In the genomic region with DNA sequence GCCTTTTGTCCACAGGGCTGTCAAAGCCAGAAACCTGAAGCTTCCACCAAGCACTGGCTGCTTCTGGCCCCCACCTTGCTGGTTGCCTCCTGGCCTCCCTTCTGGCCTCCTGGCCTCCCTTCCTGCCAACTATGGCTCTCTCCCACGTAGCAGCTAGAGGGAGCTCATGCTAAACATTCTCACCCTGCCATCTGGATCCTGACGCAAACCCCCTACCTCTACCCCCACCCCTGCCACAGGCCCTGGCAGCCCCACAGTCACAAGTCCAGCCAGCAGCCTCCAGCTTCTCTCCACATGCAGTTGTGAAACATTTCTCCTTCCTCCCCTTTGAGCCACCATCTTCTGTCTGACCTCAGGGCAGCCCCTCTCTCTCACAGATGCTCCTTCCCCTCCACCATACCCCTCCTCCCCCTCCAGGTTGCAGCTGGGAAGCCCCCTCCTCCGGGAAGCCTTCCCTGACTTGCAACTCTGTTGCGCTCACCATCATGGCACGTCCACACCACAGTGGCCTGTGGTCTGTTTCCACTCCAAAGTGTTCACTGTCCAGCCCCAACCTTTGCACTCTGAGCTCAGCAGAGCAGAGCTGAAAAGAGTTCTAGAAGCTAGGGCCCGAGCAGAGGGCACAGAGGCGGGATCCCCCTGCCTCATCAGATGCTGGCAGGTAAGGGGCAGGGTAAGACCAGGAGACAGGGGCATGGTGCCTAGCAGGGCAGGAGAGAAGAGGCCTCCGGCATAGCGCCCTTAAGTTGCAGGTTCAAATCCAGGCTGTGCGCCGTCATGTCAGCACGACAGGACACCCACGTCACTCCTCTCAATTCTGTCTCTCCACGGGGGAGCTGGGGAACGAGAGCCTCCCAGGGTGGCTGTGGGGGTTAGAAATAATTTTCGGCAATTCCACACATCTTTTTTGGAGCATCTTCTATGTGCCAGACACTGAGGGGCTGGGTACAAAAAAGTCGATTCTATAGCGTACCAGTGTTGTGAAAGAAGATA, we compare ENCODE assay signal across 16 cellular contexts. TPM values are rescaled to one million over a fixed set of nuclear protein-coding genes. Genes with fewer than 3 reads are reported as not detected.
A peak's percentile ranks its signal among the peaks of the same experiment; 100 is the strongest.
DNase-seq lines count a peak whose midpoint lies in the region; ATAC-seq, FAIRE-seq and TF ChIP-seq lines count a peak whose summit lies in the region.
"Had no signal": no experiment of that assay in that cellular context is flagged by ENCODE, and none has a peak within 500 bp of the region (broad histone marks: within the 10 kb centered on the region; RNA-seq: fewer than 3 reads in every experiment).

No MANE protein-coding gene starts in this region.

- no peak for ATAC-seq in A549
- no peak for ATAC-seq in HG03378 (IDR thresholded peaks at IDR 0.05; ENCODE audit: unreplicated experiment)
- ATAC-seq in HG03135 (IDR thresholded peaks at IDR 0.05; ENCODE audit: unreplicated experiment) = no peak
- no peak for ATAC-seq in GM21619 (IDR thresholded peaks at IDR 0.05; ENCODE audit: unreplicated experiment)
- ATAC-seq: pancreas had no signal

- H3K4me1 ChIP-seq in A549 (no peaks in the 10 kb centered on the region), NT2/D1 (ENCODE audit: insufficient read depth, insufficient read length) (peaks cover 9% of the 10 kb centered on the region)
- H3K4me1 ChIP-seq: pancreas, SJCRH30, uterus had no signal

- H3K4me3 ChIP-seq in A549 = no peak overlapping the region
- no peak overlapping the region for H3K4me3 ChIP-seq in NT2/D1 (ENCODE audit: insufficient read length, low read depth)
- no peak overlapping the region for H3K4me3 ChIP-seq in epithelial cell of proximal tubule (ENCODE audit: low read depth, low read length)
- H3K4me3 ChIP-seq: MG63, pancreas, SJCRH30, uterus had no signal

- TF ChIP-seq RAD21 in A549 (conservative IDR thresholded peaks at IDR 0.05 in 1 of 2, IDR thresholded peaks at IDR 0.05 in 1 of 2) = no peak

- FAIRE-seq in A549 (lab: Jason Lieb, UNC) = no peak
- FAIRE-seq: bronchial epithelial cell, pancreas had no signal

- CTCF ChIA-PET in A549 (lab: Yijun Ruan, JAX) = interaction anchor here (0.6 to 17.3 kb wide), 15 partner anchors 12 to 282 kb away, joined by 3 to 202 read pairs (median 3); a partner anchor contains a TSS

- WGBS in A549 (ENCODE audit: missing lambda C conversion rate) = 78% methylated on average over 16 of the region's 18 CpGs

- no peaks in the 10 kb centered on the region for H3K36me3 ChIP-seq in NT2/D1 (ENCODE audit: insufficient read depth, insufficient read length, low read length)
- H3K36me3 ChIP-seq: MG63, pancreas, SJCRH30, uterus had no signal

- peak in 1 of 2 experiments; percentile 29 for DNase-seq in A549 (ENCODE audit: low read depth in 1 of 2, low spot score in 1 of 2)
- no peak for DNase-seq in NT2/D1 (ENCODE audit: low read depth, low spot score)
- DNase-seq in epithelial cell of proximal tubule (ENCODE audit: low read depth) = no peak
- no peak for DNase-seq in activated CD4-positive, alpha-beta T cell treated with anti-CD3 and anti-CD28 coated beads for 1 hour
- DNase-seq: activated CD4-positive, alpha-beta T cell treated with anti-CD3 and anti-CD28 coated beads, Interleukin-2, amount 10 ng/mL, durations not matched to agents 24 days and 14 days; mesenchymal stem cell; MG63; NCI-H524 treated with DMSO at 0.1 percent for 48 hours; pancreas; SJCRH30; uterus had no signal

- POLR2A ChIA-PET in A549 (lab: Yijun Ruan, JAX) = no interaction called here

- no peaks in the 10 kb centered on the region for H3K27me3 ChIP-seq in NT2/D1 (ENCODE audit: insufficient read depth, insufficient read length)
- H3K27me3 ChIP-seq: MG63, pancreas, SJCRH30, uterus had no signal

- TF ChIP-seq EP300 in A549 (IDR thresholded peaks at IDR 0.05) = no peak

- no peak overlapping the region; a peak in 1 of 6 replicates for H3K27ac ChIP-seq in A549
- H3K27ac ChIP-seq: pancreas, SJCRH30, uterus had no signal

- peak overlapping the region; percentile 38 for H3K9ac ChIP-seq in NT2/D1 (ENCODE audit: insufficient read length, low read depth)

- H3K4me2 ChIP-seq in A549 = no peak overlapping the region

- TF ChIP-seq POLR2A in A549 (IDR thresholded peaks at IDR 0.05; ENCODE audit: low read length) = no peak

- TF ChIP-seq CTCF in A549 (IDR thresholded peaks at IDR 0.05) (no peak), GM12873 (IDR thresholded peaks at IDR 0.05; ENCODE audit: insufficient read depth, low read depth, low read length, missing control alignments) (peak; percentile 17), epithelial cell of proximal tubule (conservative IDR thresholded peaks at IDR 0.05; ENCODE audit: low read depth, low read length) (peak; percentile 23)

- H3K9me3 ChIP-seq in A549 (no peaks in the 10 kb centered on the region), NT2/D1 (ENCODE audit: insufficient read depth, low read length) (no peaks in the 10 kb centered on the region)
- H3K9me3 ChIP-seq: MG63, pancreas, SJCRH30, uterus had no signal

TF ChIP-seq in A549, 52 proteins besides CTCF, POLR2A, EP300 and RAD21:
- TF ChIP-seq ZFP36 (IDR thresholded peaks at IDR 0.05; ENCODE audit: borderline replicate concordance, partially characterized antibody) (peak; percentile 30), ZNF302 (CRISPR knock-in tag; IDR thresholded peaks at IDR 0.05) (no peak)

RNA-seq across cellular contexts. Expression of a gene that starts 7.3 kb away (rescaled TPM):
- polyA plus RNA-seq in A549 (2011; rRNA removed) (3.9 and 5.6 TPM in 2 replicates), A549 (2017; fragmentation: RNase III; extraction: RNeasy Plus Mini Kit Qiagen cat#74134 plus additional on column Dnase treatment) (5.4 to 7.4 TPM (median 6.0 TPM) in 3 replicates)
- 5.9 and 7.9 TPM in 2 replicates for polyA plus RNA-seq in A549 (2012; cell fraction: cytosol; rRNA removed)
- polyA plus RNA-seq in A549 (2012; cell fraction: nucleus; rRNA removed) = 14.3 and 26.1 TPM in 2 replicates
- 9.9 and 18.0 TPM in 2 replicates for polyA minus RNA-seq in A549 (2011; rRNA and poly(A)+ RNA removed)
- 1.4 and 3.3 TPM in 2 replicates for total RNA-seq in epithelial cell of proximal tubule
